Comparison of ENCODE assay signal across 8 cellular contexts in genomic region chr9:106697799-106698591, GRCh38.
DNase-seq lines count a peak whose midpoint lies in the region; ATAC-seq and TF ChIP-seq lines count a peak whose summit lies in the region.

No MANE protein-coding gene starts in this region.

- TF ChIP-seq RAD21 in IMR-90 (IDR thresholded peaks at IDR 0.05; ENCODE audit: low read length) = no peak

- H3K4me3 Mint-ChIP-seq in activated T-helper 17 cell treated with anti-CD3 and anti-CD28 coated beads, Interleukin-2, amount 50 U/mL, for 72 hours = no peak overlapping the region

- in situ Hi-C loops in IMR-90 (cut with MboI; ENCODE audit: low sequenced_read_pairs) = no loop called here

- H3K9me3 ChIP-seq in IMR-90 (ENCODE audit: control insufficient read depth, insufficient read depth, low read length) = no peaks in the 10 kb centered on the region

- intact Hi-C loops in IMR-90 (cut with micrococcal nuclease) = loop anchor here (1.0 kb wide), 1 partner anchor 164 kb away; no protein-coding TSS in a partner anchor
- intact Hi-C loops in posterior vena cava (cut with DNase I) = no loop called here

- H3K9ac ChIP-seq in IMR-90 (ENCODE audit: low read depth, low read length) = no peak overlapping the region

- H4K8ac ChIP-seq in IMR-90 (ENCODE audit: low read depth in 2 of 2, low read length in 2 of 2) = no peak overlapping the region

- no peak overlapping the region for H4K91ac ChIP-seq in IMR-90 (ENCODE audit: insufficient read depth, low read depth, low read length)

- no peak overlapping the region for H3K56ac ChIP-seq in IMR-90 (ENCODE audit: extremely low read depth, insufficient read depth, low read length)

- H3K4me3 ChIP-seq in IMR-90 (ENCODE audit: insufficient read depth, low read depth, low read length) (peak overlapping the region; percentile 6; the same call in 1 of the 2 replicates), fibroblast of villous mesenchyme (ENCODE audit: low read depth, low read length) (peak overlapping the region; percentile 41)

- peaks cover 3% of the 10 kb centered on the region; the same call in 1 of the 2 replicates for H3K4me1 ChIP-seq in IMR-90 (ENCODE audit: control insufficient read depth, insufficient read depth, low read length)

- DNase-seq in IMR-90 = peak; percentile 46
- peak; percentile 50 for DNase-seq in SHP77 treated with DMSO at 0.1 percent for 48 hours (lab: John Stamatoyannopoulos, UW)
- DNase-seq in fibroblast of villous mesenchyme (ENCODE audit: low read depth) = peak; percentile 71
- DNase-seq in posterior vena cava (ENCODE audit: low spot score) = peak; percentile 87
- no peak for DNase-seq in SKM-1 (lab: John Stamatoyannopoulos, UW; ENCODE audit: unreplicated experiment)
- DNase-seq in NAMALWA (ENCODE audit: low spot score) = no peak

- H3K9me3 Mint-ChIP-seq in activated T-helper 17 cell treated with anti-CD3 and anti-CD28 coated beads, Interleukin-2, amount 50 U/mL, for 72 hours = peaks cover 16% of the 10 kb centered on the region

- H3K4ac ChIP-seq in IMR-90 (ENCODE audit: low read depth, low read length) = no peak overlapping the region

- H3K4me1 Mint-ChIP-seq in activated T-helper 17 cell treated with anti-CD3 and anti-CD28 coated beads, Interleukin-2, amount 50 U/mL, for 72 hours = no peaks in the 10 kb centered on the region

- POLR2A ChIA-PET in IMR-90 (lab: Charles Lee; ENCODE audit: unreplicated experiment) = no interaction called here

- no peaks in the 10 kb centered on the region for H3K79me1 ChIP-seq in IMR-90 (ENCODE audit: low read depth in 1 of 2, low read length in 2 of 2)

- H3K36me3 Mint-ChIP-seq in activated T-helper 17 cell treated with anti-CD3 and anti-CD28 coated beads, Interleukin-2, amount 50 U/mL, for 72 hours (ENCODE audit: low read depth) = no peaks in the 10 kb centered on the region

- no peak overlapping the region for H2BK15ac ChIP-seq in IMR-90 (ENCODE audit: low read depth, low read length)

- ATAC-seq in IMR-90 (ENCODE audit: low read depth) (peak; percentile 90), HG03025 (IDR thresholded peaks at IDR 0.05; ENCODE audit: low FRiP score, unreplicated experiment) (no peak)
- no peak for ATAC-seq in activated T-helper 17 cell treated with anti-CD3 and anti-CD28 coated beads, Interleukin-2, amount 50 U/mL, for 72 hours (replicated peaks)

- H2BK5ac ChIP-seq in IMR-90 (ENCODE audit: low read depth, low read length, poor library complexity, severe bottlenecking) = no peak overlapping the region

- peak overlapping the region; percentile 65 for H2AFZ ChIP-seq in IMR-90 (replicated peaks; ENCODE audit: low read length, poor library complexity)

- no CpG with 5 or more reads among the region's 17 CpGs for WGBS in IMR-90 (ENCODE audit: extremely low coverage in 2 of 2, insufficient read length in 1 of 2), 2 experiments

- H3K27me3 Mint-ChIP-seq in activated T-helper 17 cell treated with anti-CD3 and anti-CD28 coated beads, Interleukin-2, amount 50 U/mL, for 72 hours = no peaks in the 10 kb centered on the region

- BruUV-seq in IMR-90 (replicated peaks; lab: Mats Ljungman, UMichigan) = no TSS peak

- no peak for TF ChIP-seq POLR2A in IMR-90 (IDR thresholded peaks at IDR 0.05; ENCODE audit: low read depth, low read length)

- CTCF ChIA-PET in IMR-90 (lab: Yijun Ruan, JAX) = no interaction called here

- dilution Hi-C loops in IMR-90 (cut with HindIII; ENCODE audit: low sequenced_read_pairs, unreplicated experiment) = no loop called here

- no peak overlapping the region for H2AK9ac ChIP-seq in IMR-90 (replicated peaks; ENCODE audit: low read depth, low read length, poor library complexity)

- H3K27ac ChIP-seq in IMR-90 (ENCODE audit: insufficient read depth, low read length) = no peak overlapping the region; the same call in 1 of the 2 replicates

- no peak overlapping the region for H3K23ac ChIP-seq in IMR-90 (ENCODE audit: low read depth, low read length)

- no peak overlapping the region for H3K14ac ChIP-seq in IMR-90 (replicated peaks; ENCODE audit: low read depth, low read length)

- H3K36me3 ChIP-seq in IMR-90 (ENCODE audit: control insufficient read depth, insufficient read depth, low read length) = no peaks in the 10 kb centered on the region

- H2BK20ac ChIP-seq in IMR-90 (ENCODE audit: low read depth, low read length) = no peak overlapping the region

- H4K20me1 ChIP-seq in IMR-90 (ENCODE audit: insufficient read depth, low read length) = no peaks in the 10 kb centered on the region

- TF ChIP-seq CTCF in IMR-90 (conservative IDR thresholded peaks at IDR 0.05; ENCODE audit: low read depth, low read length) (no peak), fibroblast of villous mesenchyme (IDR thresholded peaks at IDR 0.05; ENCODE audit: insufficient read depth, low read depth, low read length) (no peak)

- no peak overlapping the region for H2BK120ac ChIP-seq in IMR-90 (ENCODE audit: low read depth, low read length)

- H4K5ac ChIP-seq in IMR-90 (ENCODE audit: low read depth, low read length) = no peak overlapping the region

- H3K4me2 ChIP-seq in IMR-90 (ENCODE audit: low read depth, low read length) = peak overlapping the region; percentile 44

- H3K27ac Mint-ChIP-seq in activated T-helper 17 cell treated with anti-CD3 and anti-CD28 coated beads, Interleukin-2, amount 50 U/mL, for 72 hours = no peak overlapping the region

- H3K18ac ChIP-seq in IMR-90 (ENCODE audit: low read depth, low read length) = no peak overlapping the region

- H3K9me1 ChIP-seq in IMR-90 (ENCODE audit: insufficient read depth, low read length) = no peaks in the 10 kb centered on the region

- no peaks in the 10 kb centered on the region; the same call in 1 of the 2 replicates for H3K27me3 ChIP-seq in IMR-90 (ENCODE audit: control insufficient read depth, insufficient read depth, low read length)

- no peak overlapping the region for H2AK5ac ChIP-seq in IMR-90 (ENCODE audit: low read depth, low read length)

TF ChIP-seq in IMR-90, 13 proteins besides CTCF, POLR2A, EP300 and RAD21:
- peak; percentile 63; the same call in 1 of the 2 replicates for TF ChIP-seq CEBPB (IDR thresholded peaks at IDR 0.05; ENCODE audit: low read depth, low read length)
- no peak for TF ChIP-seq SMC3 (IDR thresholded peaks at IDR 0.05; ENCODE audit: low read depth, low read length)

Comparison
In these comparisons a context has a peak if more than half of its experiments do, and no peak if none do; other contexts are left out.
1. DNase-seq: peak in IMR-90 (single experiment), SHP77 treated with DMSO at 0.1 percent for 48 hours (single experiment), fibroblast of villous mesenchyme (single experiment) and posterior vena cava (single experiment); none in SKM-1 (single experiment) and NAMALWA (single experiment).